ENCODE assay signal across 15 cellular contexts in the genomic region with DNA sequence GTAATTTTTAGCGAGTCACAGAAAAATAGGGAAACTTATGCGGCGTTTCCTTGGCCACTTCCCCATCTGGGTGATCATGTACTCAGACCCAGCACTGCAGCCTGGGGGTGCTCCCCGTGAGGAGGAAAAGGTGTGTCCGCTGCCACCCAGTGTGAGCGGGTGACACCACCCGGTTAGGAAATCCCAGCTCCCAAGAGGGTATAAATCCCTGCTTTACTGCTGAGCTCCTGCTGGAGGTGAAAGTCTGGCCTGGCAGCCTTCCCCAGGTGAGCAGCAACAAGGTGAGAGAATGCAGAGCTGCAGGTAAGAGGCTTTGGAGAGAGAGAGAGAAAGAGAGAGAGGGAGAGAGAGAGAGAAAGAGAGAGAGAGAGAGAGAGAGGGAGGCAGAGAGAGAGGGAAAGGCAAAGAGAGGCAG. TPM values are rescaled to one million over a fixed set of nuclear protein-coding genes. Genes with fewer than 3 reads are reported as not detected.
A peak's percentile ranks its signal among the peaks of the same experiment; 100 is the strongest.
DNase-seq lines count a peak whose midpoint lies in the region; ATAC-seq and TF ChIP-seq lines count a peak whose summit lies in the region.
"Had no signal": no experiment of that assay in that cellular context is flagged by ENCODE, and none has a peak within 500 bp of the region (broad histone marks: within the 10 kb centered on the region; RNA-seq: fewer than 3 reads in every experiment).

A gene with protein sequence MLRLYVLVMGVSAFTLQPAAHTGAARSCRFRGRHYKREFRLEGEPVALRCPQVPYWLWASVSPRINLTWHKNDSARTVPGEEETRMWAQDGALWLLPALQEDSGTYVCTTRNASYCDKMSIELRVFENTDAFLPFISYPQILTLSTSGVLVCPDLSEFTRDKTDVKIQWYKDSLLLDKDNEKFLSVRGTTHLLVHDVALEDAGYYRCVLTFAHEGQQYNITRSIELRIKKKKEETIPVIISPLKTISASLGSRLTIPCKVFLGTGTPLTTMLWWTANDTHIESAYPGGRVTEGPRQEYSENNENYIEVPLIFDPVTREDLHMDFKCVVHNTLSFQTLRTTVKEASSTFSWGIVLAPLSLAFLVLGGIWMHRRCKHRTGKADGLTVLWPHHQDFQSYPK (plus strand): TSS at position 230 of the 415 bp plus-strand sequence. CDS start 16,616 bp downstream, outside the sequence.

- H3K4me3 Mint-ChIP-seq in activated B cell treated with CpG ODN at 0.5 μM for 24 hours = no peak within 1 kb of the TSS
- no peak within 1 kb of the TSS for H3K4me3 Mint-ChIP-seq in stimulated activated memory B cell treated with anti-CD40 and anti-IgM and Interleukin-4, amounts not matched to agents 10 μg/mL and 1 μg/mL and 100 μg/mL, for 72 hours
- H3K4me3 Mint-ChIP-seq: activated T-cell treated with anti-CD3 and anti-CD28 coated beads, Interleukin-2, amount 50 U/mL, for 24 hours had no signal

- TF ChIP-seq CTCF in activated B cell treated with CpG ODN at 0.5 μM for 24 hours (IDR thresholded peaks at IDR 0.05) (no peak), coronary artery (IDR thresholded peaks at IDR 0.05) (no peak)

- ATAC-seq in activated B cell treated with CpG ODN at 0.5 μM for 24 hours (ENCODE audit: low read depth) (peak; percentile 21), left lobe of liver (peak; percentile 33), HG02884 (IDR thresholded peaks at IDR 0.05; ENCODE audit: unreplicated experiment) (no peak)
- ATAC-seq in stimulated activated memory B cell treated with anti-CD40 and anti-IgM and Interleukin-4, amounts not matched to agents 10 μg/mL and 1 μg/mL and 100 μg/mL, for 72 hours = peak; percentile 51

- peaks cover 27% of the 10 kb centered on the region for H3K4me1 Mint-ChIP-seq in activated B cell treated with CpG ODN at 0.5 μM for 24 hours
- H3K4me1 Mint-ChIP-seq in stimulated activated memory B cell treated with anti-CD40 and anti-IgM and Interleukin-4, amounts not matched to agents 10 μg/mL and 1 μg/mL and 100 μg/mL, for 72 hours = peaks cover 31% of the 10 kb centered on the region

- peak; percentile 41 to 47 for DNase-seq in Kasumi-1 (lab: John Stamatoyannopoulos, UW)
- DNase-seq in activated B cell treated with CpG ODN at 0.5 μM for 24 hours = no peak
- no peak for DNase-seq in left lobe of liver (ENCODE audit: low spot score)
- no peak for DNase-seq in stimulated activated CD8-positive, alpha-beta memory T cell treated with anti-CD3 and anti-CD28 coated beads, Interleukin-4, amount 100 ng/mL, for 48 hours
- DNase-seq in GF-D8 (lab: John Stamatoyannopoulos, UW) = no peak
- no peak for DNase-seq in coronary artery (ENCODE audit: low spot score)
- DNase-seq: activated T-cell treated with anti-CD3 and anti-CD28 coated beads, Interleukin-2, amount 50 U/mL, for 24 hours; cortex of kidney; DMS79; MM.1S; NCI-H82 had no signal

- peaks cover 6% of the 10 kb centered on the region for H3K27me3 Mint-ChIP-seq in activated B cell treated with CpG ODN at 0.5 μM for 24 hours
- peaks cover 15% of the 10 kb centered on the region for H3K27me3 Mint-ChIP-seq in stimulated activated memory B cell treated with anti-CD40 and anti-IgM and Interleukin-4, amounts not matched to agents 10 μg/mL and 1 μg/mL and 100 μg/mL, for 72 hours

- CTCF ChIA-PET in activated B cell treated with CpG ODN at 0.5 μM for 24 hours (lab: Charles Lee) = no interaction called here

- H3K4me3 ChIP-seq in coronary artery = no peak within 1 kb of the TSS

- no peak within 1 kb of the TSS for H3K27ac ChIP-seq in coronary artery

- intact Hi-C loops in activated B cell treated with CpG ODN at 0.5 μM for 24 hours (cut with micrococcal nuclease) = loop anchor here (10.0 kb wide), 1 partner anchor 107 kb away; no protein-coding TSS in a partner anchor

- H3K9me3 Mint-ChIP-seq in activated B cell treated with CpG ODN at 0.5 μM for 24 hours = no peaks in the 10 kb centered on the region
- H3K9me3 Mint-ChIP-seq in stimulated activated memory B cell treated with anti-CD40 and anti-IgM and Interleukin-4, amounts not matched to agents 10 μg/mL and 1 μg/mL and 100 μg/mL, for 72 hours = no peaks in the 10 kb centered on the region
- H3K9me3 Mint-ChIP-seq: activated T-cell treated with anti-CD3 and anti-CD28 coated beads, Interleukin-2, amount 50 U/mL, for 24 hours; nephron had no signal

- H3K36me3 Mint-ChIP-seq in activated B cell treated with CpG ODN at 0.5 μM for 24 hours (ENCODE audit: low read depth) = no peaks in the 10 kb centered on the region
- H3K36me3 Mint-ChIP-seq in stimulated activated memory B cell treated with anti-CD40 and anti-IgM and Interleukin-4, amounts not matched to agents 10 μg/mL and 1 μg/mL and 100 μg/mL, for 72 hours = no peaks in the 10 kb centered on the region

- no peak within 1 kb of the TSS for H3K27ac Mint-ChIP-seq in activated B cell treated with CpG ODN at 0.5 μM for 24 hours
- no peak within 1 kb of the TSS for H3K27ac Mint-ChIP-seq in stimulated activated memory B cell treated with anti-CD40 and anti-IgM and Interleukin-4, amounts not matched to agents 10 μg/mL and 1 μg/mL and 100 μg/mL, for 72 hours
- H3K27ac Mint-ChIP-seq: activated T-cell treated with anti-CD3 and anti-CD28 coated beads, Interleukin-2, amount 50 U/mL, for 24 hours had no signal

- POLR2A ChIA-PET in activated B cell treated with CpG ODN at 0.5 μM for 24 hours (lab: Charles Lee) = no interaction called here

RNA-seq across cellular contexts. Expression of the gene that starts here (rescaled TPM):
- total RNA-seq in activated B cell treated with CpG ODN at 0.5 μM for 24 hours (not detected in 2 replicates), left lobe of liver (12.0 TPM)
- total RNA-seq: T-helper 2 cell treated with Interferon-gamma antibody and Interleukin-4, amounts not matched to agents 100 ng/mL and 5 ng/mL, for 36 hours had no signal

Comparison
In these comparisons a context has a peak if more than half of its experiments do, and no peak if none do; other contexts are left out.
1. RNA of the gene that starts here (total RNA-seq): 12.0 TPM in left lobe of liver (single experiment); not detected in activated B cell treated with CpG ODN at 0.5 μM for 24 hours; every median in the first group is over 10 times any median in the second.
2. Peak in ATAC-seq in activated B cell treated with CpG ODN at 0.5 μM for 24 hours; RNA of the gene not detected or under 1 TPM.
3. DNase-seq: peak in Kasumi-1 (2 of 2); none in activated B cell treated with CpG ODN at 0.5 μM for 24 hours (single experiment), left lobe of liver (single experiment), stimulated activated CD8-positive, alpha-beta memory T cell treated with anti-CD3 and anti-CD28 coated beads, Interleukin-4, amount 100 ng/mL, for 48 hours (single experiment), GF-D8 (single experiment) and coronary artery (single experiment).